26 cellular contexts compared by ENCODE assay signal in the genomic region with DNA sequence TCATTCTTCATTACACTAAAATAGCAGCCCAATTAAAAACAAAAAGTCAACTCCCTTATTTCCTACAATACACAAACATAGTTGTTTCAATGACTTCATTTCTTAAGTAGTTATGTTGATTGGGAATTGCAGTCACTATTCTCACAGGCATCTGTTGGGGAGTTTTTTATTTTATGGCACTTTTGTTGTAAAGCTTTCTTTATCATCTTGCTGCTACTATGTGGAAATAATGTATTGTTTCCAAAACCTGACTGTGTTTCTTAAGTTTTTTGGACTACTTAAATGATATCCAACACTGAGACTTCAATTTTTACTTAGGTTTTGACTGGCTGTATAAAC.
"Had no signal": no experiment of that assay in that cellular context is flagged by ENCODE, and none has a peak within 500 bp of the region (broad histone marks: within the 10 kb centered on the region; RNA-seq: fewer than 3 reads in every experiment).

No MANE protein-coding gene starts in this region.

- H3K9me3 Mint-ChIP-seq: activated B cell treated with CpG ODN at 0.5 μM for 24 hours; activated T-cell treated with anti-CD3 and anti-CD28 coated beads, Interleukin-2, amount 50 U/mL, for 4 hours; activated T-helper 2 cell treated with anti-CD3 and anti-CD28 coated beads, Interferon-gamma antibody, Interleukin-2, Interleukin-4, amounts not matched to agents 10 μg/mL and 5 μg/mL and 100 μg/mL, durations not matched to agents 14 hours and 24 hours and 36 hours; nephron; stimulated activated naive CD8-positive, alpha-beta T cell treated with anti-CD3 and anti-CD28 coated beads, Interleukin-15, Interleukin-2, amounts not matched to agents 100 ng/mL and 50 ng/mL, for 24 hours had no signal

- H2AFZ ChIP-seq: parathyroid adenoma had no signal

- H3K79me2 ChIP-seq: parathyroid adenoma had no signal

- H3K9ac ChIP-seq: parathyroid adenoma had no signal

- H3K27me3 Mint-ChIP-seq: activated B cell treated with CpG ODN at 0.5 μM for 24 hours; activated naive CD8-positive, alpha-beta T cell; effector memory CD8-positive, alpha-beta T cell; stimulated activated naive CD8-positive, alpha-beta T cell treated with anti-CD3 and anti-CD28 coated beads, Interleukin-15, Interleukin-2, amounts not matched to agents 100 ng/mL and 50 ng/mL, for 24 hours had no signal

- H3K27ac Mint-ChIP-seq: activated B cell treated with CpG ODN at 0.5 μM for 24 hours; activated CD4-positive, alpha-beta T cell treated with anti-CD3 and anti-CD28 coated beads for 36 hours; activated naive CD8-positive, alpha-beta T cell; activated T-helper 2 cell treated with anti-CD3 and anti-CD28 coated beads, Interferon-gamma antibody, Interleukin-2, Interleukin-4, amounts not matched to agents 10 μg/mL and 5 μg/mL and 100 μg/mL, durations not matched to agents 14 hours and 24 hours and 36 hours; effector memory CD8-positive, alpha-beta T cell; nephron; stimulated activated naive CD8-positive, alpha-beta T cell treated with anti-CD3 and anti-CD28 coated beads, Interleukin-15, Interleukin-2, amounts not matched to agents 100 ng/mL and 50 ng/mL, for 24 hours; T-helper 17 cell had no signal

- H3K36me3 Mint-ChIP-seq: activated naive CD8-positive, alpha-beta T cell had no signal

- DNase-seq: activated B cell treated with CpG ODN at 0.5 μM for 24 hours; activated CD4-positive, alpha-beta T cell treated with anti-CD3 and anti-CD28 coated beads for 36 hours; activated CD4-positive, alpha-beta T cell treated with anti-CD3 and anti-CD28 coated beads, Interleukin-2, amount 50 U/mL, for 4 hours; activated CD8-positive, alpha-beta memory T cell treated with anti-CD3 and anti-CD28 coated beads for 24 hours; activated CD8-positive, alpha-beta memory T cell treated with anti-CD3 and anti-CD28 coated beads, Interleukin-2, amount 50 U/mL, for 48 hours; activated naive CD4-positive, alpha-beta T cell; activated T-cell treated with anti-CD3 and anti-CD28 coated beads, Interleukin-2, amount 50 U/mL, for 4 hours; central memory CD4-positive, alpha-beta T cell; effector memory CD8-positive, alpha-beta T cell; esophagus squamous epithelium; glutamatergic neuron; hypothalamus; islet precursor cell; right cardiac atrium; stimulated activated CD4-positive, alpha-beta T cell treated with anti-CD3 and anti-CD28 coated beads, Interleukin-12 subunit alpha, Interleukin-12 subunit beta, amount 100 ng/mL, for 4 hours; substantia nigra; T-helper 17 cell; thyroid gland; upper lobe of right lung had no signal

- H3K4me3 Mint-ChIP-seq: activated B cell treated with CpG ODN at 0.5 μM for 24 hours; activated CD4-positive, alpha-beta T cell treated with anti-CD3 and anti-CD28 coated beads for 36 hours; activated naive CD8-positive, alpha-beta T cell; activated T-cell treated with anti-CD3 and anti-CD28 coated beads, Interleukin-2, amount 50 U/mL, for 4 hours; effector memory CD8-positive, alpha-beta T cell; nephron; stimulated activated naive CD8-positive, alpha-beta T cell treated with anti-CD3 and anti-CD28 coated beads, Interleukin-15, Interleukin-2, amounts not matched to agents 100 ng/mL and 50 ng/mL, for 24 hours; T-helper 17 cell had no signal

- H3K27me3 ChIP-seq: esophagus squamous epithelium, thyroid gland, upper lobe of right lung had no signal

- FAIRE-seq: astrocyte, frontal cortex had no signal

- H3K9me3 ChIP-seq: esophagus squamous epithelium, thyroid gland, upper lobe of right lung had no signal

- ATAC-seq: activated CD4-positive, alpha-beta T cell treated with anti-CD3 and anti-CD28 coated beads for 36 hours; activated T-cell treated with anti-CD3 and anti-CD28 coated beads, Interleukin-2, amount 50 U/mL, for 4 hours; effector memory CD8-positive, alpha-beta T cell; T-helper 17 cell; upper lobe of right lung had no signal

- H3K27ac ChIP-seq: esophagus squamous epithelium, parathyroid adenoma, thyroid gland, upper lobe of right lung had no signal

- H3K4me1 Mint-ChIP-seq: activated B cell treated with CpG ODN at 0.5 μM for 24 hours; activated CD4-positive, alpha-beta T cell treated with anti-CD3 and anti-CD28 coated beads for 36 hours; nephron; T-helper 17 cell had no signal

- H3K4me1 ChIP-seq: esophagus squamous epithelium, parathyroid adenoma, thyroid gland, upper lobe of right lung had no signal

- H3K4me3 ChIP-seq: esophagus squamous epithelium, thyroid gland, upper lobe of right lung had no signal

- H3K36me3 ChIP-seq: esophagus squamous epithelium, thyroid gland, upper lobe of right lung had no signal
